Comparison of ENCODE assay signal across 26 cellular contexts in genomic region chr10:6431186-6431585, GRCh38.
"Had no signal": no experiment of that assay in that cellular context is flagged by ENCODE, and none has a peak within 500 bp of the region (broad histone marks: within the 10 kb centered on the region; RNA-seq: fewer than 3 reads in every experiment).

No MANE protein-coding gene starts in this region.

- H3K4me1 Mint-ChIP-seq: brain, WTC11 had no signal

- H3K27ac Mint-ChIP-seq: activated CD8-positive, alpha-beta T cell treated with anti-CD3 and anti-CD28 coated beads for 36 hours; brain; T-helper 17 cell; WTC11 had no signal

- H3K9me3 Mint-ChIP-seq: activated CD4-positive, alpha-beta T cell treated with anti-CD3 and anti-CD28 coated beads, Interleukin-2, amount 10 ng/mL, durations not matched to agents 24 days and 14 days; activated CD8-positive, alpha-beta T cell treated with anti-CD3 and anti-CD28 coated beads for 36 hours; brain; WTC11 had no signal

- DNase-seq: activated CD4-positive, alpha-beta T cell treated with anti-CD3 and anti-CD28 coated beads, Interleukin-2, amount 10 ng/mL, durations not matched to agents 24 days and 14 days; activated CD4-positive, CD25-positive, alpha-beta regulatory T cell treated with anti-CD3 and anti-CD28 coated beads, Interleukin-2, amount 50 U/mL, for 72 hours; activated CD8-positive, alpha-beta T cell treated with anti-CD3 and anti-CD28 coated beads for 36 hours; activated effector memory CD4-positive, alpha-beta T cell treated with Interleukin-2 at 50 U/mL for 16 hours; activated naive CD4-positive, alpha-beta T cell; activated T-cell treated with anti-CD3 and anti-CD28 coated beads for 4 hours; amygdala; MG63; MV-4-11; NCI-H1092 treated with DMSO at 0.1 percent for 48 hours; NCI-H1417 treated with DMSO at 0.1 percent for 48 hours; NCI-H1694; NCI-H2029; NCI-H2107; NCI-H345; NCI-H510A; NCI-H526 treated with DMSO at 0.1 percent for 48 hours; NCI-H82; SIG-M5; T-helper 17 cell; T-helper 9 cell had no signal

- H3K27me3 ChIP-seq: cardiac muscle cell had no signal

- ATAC-seq: activated CD8-positive, alpha-beta T cell treated with anti-CD3 and anti-CD28 coated beads for 36 hours; T-helper 17 cell; WTC11 had no signal

- H3K27ac ChIP-seq: cardiac muscle cell had no signal

- H3K27me3 Mint-ChIP-seq: activated CD4-positive, alpha-beta T cell treated with anti-CD3 and anti-CD28 coated beads, Interleukin-2, amount 10 ng/mL, durations not matched to agents 24 days and 14 days; activated CD8-positive, alpha-beta T cell treated with anti-CD3 and anti-CD28 coated beads for 36 hours; activated naive CD8-positive, alpha-beta T cell; T-helper 17 cell had no signal

- H3K36me3 Mint-ChIP-seq: WTC11 had no signal

- FAIRE-seq: astrocyte had no signal

- H3K4me3 Mint-ChIP-seq: activated CD4-positive, alpha-beta T cell treated with anti-CD3 and anti-CD28 coated beads, Interleukin-2, amount 10 ng/mL, durations not matched to agents 24 days and 14 days; activated CD8-positive, alpha-beta T cell treated with anti-CD3 and anti-CD28 coated beads for 36 hours; activated naive CD8-positive, alpha-beta T cell; brain; T-helper 17 cell; WTC11 had no signal

- H3K4me3 ChIP-seq: cardiac muscle cell, MG63 had no signal

- H3K36me3 ChIP-seq: cardiac muscle cell, MG63 had no signal

- H3K9me3 ChIP-seq: MG63 had no signal
